In the genomic region with DNA sequence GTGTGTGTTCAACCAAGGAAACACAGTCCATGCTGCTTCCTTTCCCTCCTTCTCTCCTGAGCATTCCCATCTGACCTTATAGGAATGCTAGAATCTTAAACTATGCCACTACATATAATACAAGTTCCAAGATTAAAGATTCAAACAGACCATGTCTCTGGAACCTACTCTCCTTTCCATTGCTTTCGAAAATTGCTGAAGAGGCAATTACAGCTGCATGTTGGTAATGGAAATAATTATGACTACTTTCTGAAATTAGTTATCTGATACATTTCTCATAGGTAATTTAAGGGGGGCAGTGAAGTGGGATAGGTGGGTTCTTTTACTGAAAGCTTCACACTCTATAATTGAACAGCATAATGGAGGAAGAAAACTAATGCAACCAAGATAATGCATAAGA, we compare ENCODE assay signal across 30 cellular contexts.
"Had no signal": no experiment of that assay in that cellular context is flagged by ENCODE, and none has a peak within 500 bp of the region (broad histone marks: within the 10 kb centered on the region; RNA-seq: fewer than 3 reads in every experiment).

No MANE protein-coding gene starts in this region.

- H3K27me3 ChIP-seq: neutrophil, pancreas, suprapubic skin, testis, tibial artery, transverse colon, upper lobe of right lung, uterus had no signal

- H3K9me3 ChIP-seq: neutrophil, pancreas, psoas muscle, suprapubic skin, testis, transverse colon, upper lobe of right lung, uterus had no signal

- H3K4me1 Mint-ChIP-seq: naive thymus-derived CD8-positive, alpha-beta T cell; nephron progenitor cell; neural crest cell; stimulated activated memory B cell treated with anti-CD40 and anti-IgM and Interleukin-4, amounts not matched to agents 10 μg/mL and 1 μg/mL and 100 μg/mL, for 72 hours; stimulated activated naive CD8-positive, alpha-beta T cell treated with anti-CD3 and anti-CD28 coated beads, Interleukin-15, amount 100 ng/mL, for 72 hours had no signal

- DNase-seq: naive thymus-derived CD8-positive, alpha-beta T cell; nephron progenitor cell; nucleus accumbens; pancreas; psoas muscle; right cardiac atrium; spleen; stimulated activated CD4-positive, alpha-beta T cell treated with anti-CD3 and anti-CD28 coated beads, Interleukin-12 subunit alpha, Interleukin-12 subunit beta, amount 100 ng/mL, for 4 hours; stimulated activated CD4-positive, alpha-beta T cell treated with anti-CD3 and anti-CD28 coated beads, Interleukin-1b, Interleukin-23, amount 100 ng/mL, for 48 hours; stimulated activated CD4-positive, alpha-beta T cell treated with anti-CD3 and anti-CD28 coated beads, Interleukin-4, amount 100 ng/mL, for 1 hour; stimulated activated CD4-positive, alpha-beta T cell treated with anti-CD3 and anti-CD28 coated beads, Interleukin-4, amount 100 ng/mL, for 4 hours; stimulated activated CD8-positive, alpha-beta memory T cell treated with anti-CD3 and anti-CD28 coated beads, Interleukin-4, amount 100 ng/mL, for 48 hours; stimulated activated naive CD4-positive, alpha-beta T cell; stimulated activated naive CD8-positive, alpha-beta T cell treated with anti-CD3 and anti-CD28 coated beads, Interleukin-15, amount 100 ng/mL, for 72 hours; stimulated activated naive CD8-positive, alpha-beta T cell treated with anti-CD3 and anti-CD28 coated beads, Interleukin-15, Interleukin-2, amounts not matched to agents 100 U/mL and 50 U/mL, for 24 hours; substantia nigra; testis; tibial artery; transverse colon; upper lobe of right lung; uterus had no signal

- FAIRE-seq: pancreas had no signal

- ATAC-seq: naive thymus-derived CD8-positive, alpha-beta T cell; natural killer cell treated with Interleukin-12 subunit alpha and Interleukin-12 subunit beta and Interleukin-15 and Interleukin-18, amount 100 ng/mL, for 72 hours; pancreas; psoas muscle; right cardiac atrium; sciatic nerve; stimulated activated memory B cell treated with anti-CD40 and anti-IgM and Interleukin-4, amounts not matched to agents 10 μg/mL and 1 μg/mL and 100 μg/mL, for 72 hours; stimulated activated naive CD8-positive, alpha-beta T cell treated with anti-CD3 and anti-CD28 coated beads, Interleukin-15, amount 100 ng/mL, for 72 hours; stimulated activated naive CD8-positive, alpha-beta T cell treated with anti-CD3 and anti-CD28 coated beads, Interleukin-15, Interleukin-2, amounts not matched to agents 100 U/mL and 50 U/mL, for 24 hours; upper lobe of right lung had no signal

- H3K9me3 Mint-ChIP-seq: natural killer cell treated with Interleukin-12 subunit alpha and Interleukin-12 subunit beta and Interleukin-15 and Interleukin-18, amount 100 ng/mL, for 72 hours; neural crest cell; stimulated activated naive CD8-positive, alpha-beta T cell treated with anti-CD3 and anti-CD28 coated beads, Interleukin-15, amount 100 ng/mL, for 72 hours had no signal

- H3K36me3 ChIP-seq: neutrophil, pancreas, spleen, suprapubic skin, tibial artery, transverse colon, upper lobe of right lung, uterus had no signal

- H3K27me3 Mint-ChIP-seq: stimulated activated naive CD8-positive, alpha-beta T cell treated with anti-CD3 and anti-CD28 coated beads, Interleukin-15, amount 100 ng/mL, for 72 hours had no signal

- H3K27ac Mint-ChIP-seq: naive thymus-derived CD8-positive, alpha-beta T cell; natural killer cell treated with Interleukin-12 subunit alpha and Interleukin-12 subunit beta and Interleukin-15 and Interleukin-18, amount 100 ng/mL, for 72 hours; nephron progenitor cell; stimulated activated memory B cell treated with anti-CD40 and anti-IgM and Interleukin-4, amounts not matched to agents 10 μg/mL and 1 μg/mL and 100 μg/mL, for 72 hours; stimulated activated naive CD8-positive, alpha-beta T cell treated with anti-CD3 and anti-CD28 coated beads, Interleukin-15, amount 100 ng/mL, for 72 hours; type B pancreatic cell had no signal

- H3K36me3 Mint-ChIP-seq: naive thymus-derived CD8-positive, alpha-beta T cell; natural killer cell treated with Interleukin-12 subunit alpha and Interleukin-12 subunit beta and Interleukin-15 and Interleukin-18, amount 100 ng/mL, for 72 hours; stimulated activated memory B cell treated with anti-CD40 and anti-IgM and Interleukin-4, amounts not matched to agents 10 μg/mL and 1 μg/mL and 100 μg/mL, for 72 hours; type B pancreatic cell had no signal

- H3K4me3 ChIP-seq: pancreas, psoas muscle, skin epidermis, smooth muscle cell, spleen, suprapubic skin, testis, tibial artery, transverse colon, upper lobe of right lung, uterus had no signal

- H3K4me3 Mint-ChIP-seq: naive thymus-derived CD8-positive, alpha-beta T cell; natural killer cell treated with Interleukin-12 subunit alpha and Interleukin-12 subunit beta and Interleukin-15 and Interleukin-18, amount 100 ng/mL, for 72 hours; nephron progenitor cell; neural crest cell; stimulated activated memory B cell treated with anti-CD40 and anti-IgM and Interleukin-4, amounts not matched to agents 10 μg/mL and 1 μg/mL and 100 μg/mL, for 72 hours; stimulated activated naive CD8-positive, alpha-beta T cell treated with anti-CD3 and anti-CD28 coated beads, Interleukin-15, amount 100 ng/mL, for 72 hours; type B pancreatic cell had no signal

- H3K27ac ChIP-seq: neutrophil, pancreas, psoas muscle, skin epidermis, spleen, suprapubic skin, testis, tibial artery, transverse colon, upper lobe of right lung, uterus had no signal

- H3K4me1 ChIP-seq: pancreas, psoas muscle, spleen, suprapubic skin, testis, tibial artery, transverse colon, upper lobe of right lung, uterus had no signal

- H3K4me2 ChIP-seq: smooth muscle cell had no signal
